In the genomic region with DNA sequence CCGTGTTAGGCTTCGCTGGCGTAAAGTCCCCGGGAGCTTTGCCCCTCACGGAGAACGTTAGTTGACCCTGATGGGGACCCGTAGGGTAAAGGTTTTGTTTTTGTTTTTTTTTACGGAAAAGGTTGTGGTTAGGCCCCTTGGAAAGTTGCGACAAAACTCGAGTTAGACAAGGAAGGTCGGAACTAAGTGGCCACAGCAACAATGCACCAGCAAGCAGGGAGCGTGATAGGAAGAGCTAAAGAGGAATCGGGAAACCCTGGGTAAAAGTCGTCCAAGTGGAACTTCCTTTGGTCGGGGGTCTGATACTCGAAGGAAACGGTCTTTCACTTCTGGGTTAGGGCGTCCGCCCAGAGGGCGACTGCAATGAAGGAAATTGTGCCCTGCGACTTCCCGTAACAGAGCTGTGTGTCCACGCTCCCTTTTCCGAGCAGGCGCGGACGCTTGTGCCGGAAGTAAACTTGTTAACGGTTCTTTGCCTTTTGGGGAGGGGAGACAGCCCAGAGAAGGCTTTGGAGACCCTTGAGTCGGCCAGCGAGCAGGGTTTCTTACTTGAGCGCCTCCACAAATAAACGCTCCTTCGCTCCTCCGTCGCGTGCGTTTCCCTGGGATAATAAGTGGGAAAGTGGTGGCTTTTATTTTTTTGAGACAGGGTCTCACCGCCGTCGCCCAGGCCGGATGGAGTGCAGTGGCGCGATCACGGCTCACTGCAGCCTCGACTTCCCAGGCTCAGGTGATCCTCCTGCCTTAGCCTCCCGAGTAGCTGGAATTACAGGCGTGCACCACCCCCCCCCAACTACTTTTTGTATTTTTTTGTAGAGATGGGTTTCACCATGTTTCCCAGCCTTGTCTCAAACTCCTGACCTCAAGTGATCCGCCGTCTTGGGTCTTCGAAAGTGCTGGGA, we compare ENCODE assay signal across 1 cellular context.
TF ChIP-seq lines count a peak whose summit lies in the region.

No MANE protein-coding gene starts in this region.

TF ChIP-seq in K562, 482 proteins besides CTCF, POLR2A, EP300 and RAD21 (continued from another document and continues in another):
- TF ChIP-seq DPF2 (IDR thresholded peaks at IDR 0.05), result peak; percentile 63; the same call in 1 of the 2 replicates
- peak; percentile 59 for TF ChIP-seq ZNF24 (IDR thresholded peaks at IDR 0.05)
- TF ChIP-seq POU5F1 (IDR thresholded peaks at IDR 0.05; ENCODE audit: borderline replicate concordance, low read depth, low read length, partially characterized antibody), result peak; percentile 79
- TF ChIP-seq ZNF589 (CRISPR knock-in tag; IDR thresholded peaks at IDR 0.05; ENCODE audit: low read depth), result 0 out of 2 replicates have a peak, but pooled peaks have one; percentile 68
- no peak; the same call in 1 of the 2 replicates for TF ChIP-seq CREB1 (IDR thresholded peaks at IDR 0.05)
- TF ChIP-seq CREB1 (CRISPR knock-in tag; IDR thresholded peaks at IDR 0.05), result peak; percentile 46; the same call in 1 of the 2 replicates
- TF ChIP-seq TAF1 (IDR thresholded peaks at IDR 0.05; ENCODE audit: control insufficient read depth, extremely low read depth, insufficient read depth, low read length, severe bottlenecking), result peak; percentile 83
- TF ChIP-seq, protein P1, sequence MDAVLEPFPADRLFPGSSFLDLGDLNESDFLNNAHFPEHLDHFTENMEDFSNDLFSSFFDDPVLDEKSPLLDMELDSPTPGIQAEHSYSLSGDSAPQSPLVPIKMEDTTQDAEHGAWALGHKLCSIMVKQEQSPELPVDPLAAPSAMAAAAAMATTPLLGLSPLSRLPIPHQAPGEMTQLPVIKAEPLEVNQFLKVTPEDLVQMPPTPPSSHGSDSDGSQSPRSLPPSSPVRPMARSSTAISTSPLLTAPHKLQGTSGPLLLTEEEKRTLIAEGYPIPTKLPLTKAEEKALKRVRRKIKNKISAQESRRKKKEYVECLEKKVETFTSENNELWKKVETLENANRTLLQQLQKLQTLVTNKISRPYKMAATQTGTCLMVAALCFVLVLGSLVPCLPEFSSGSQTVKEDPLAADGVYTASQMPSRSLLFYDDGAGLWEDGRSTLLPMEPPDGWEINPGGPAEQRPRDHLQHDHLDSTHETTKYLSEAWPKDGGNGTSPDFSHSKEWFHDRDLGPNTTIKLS (IDR thresholded peaks at IDR 0.05; ENCODE audit: borderline replicate concordance, low read depth), result peak; percentile 69; the same call in 1 of the 2 replicates
- TF ChIP-seq CHD1 (IDR thresholded peaks at IDR 0.05; ENCODE audit: low read length), result no peak
- TF ChIP-seq, protein P2, sequence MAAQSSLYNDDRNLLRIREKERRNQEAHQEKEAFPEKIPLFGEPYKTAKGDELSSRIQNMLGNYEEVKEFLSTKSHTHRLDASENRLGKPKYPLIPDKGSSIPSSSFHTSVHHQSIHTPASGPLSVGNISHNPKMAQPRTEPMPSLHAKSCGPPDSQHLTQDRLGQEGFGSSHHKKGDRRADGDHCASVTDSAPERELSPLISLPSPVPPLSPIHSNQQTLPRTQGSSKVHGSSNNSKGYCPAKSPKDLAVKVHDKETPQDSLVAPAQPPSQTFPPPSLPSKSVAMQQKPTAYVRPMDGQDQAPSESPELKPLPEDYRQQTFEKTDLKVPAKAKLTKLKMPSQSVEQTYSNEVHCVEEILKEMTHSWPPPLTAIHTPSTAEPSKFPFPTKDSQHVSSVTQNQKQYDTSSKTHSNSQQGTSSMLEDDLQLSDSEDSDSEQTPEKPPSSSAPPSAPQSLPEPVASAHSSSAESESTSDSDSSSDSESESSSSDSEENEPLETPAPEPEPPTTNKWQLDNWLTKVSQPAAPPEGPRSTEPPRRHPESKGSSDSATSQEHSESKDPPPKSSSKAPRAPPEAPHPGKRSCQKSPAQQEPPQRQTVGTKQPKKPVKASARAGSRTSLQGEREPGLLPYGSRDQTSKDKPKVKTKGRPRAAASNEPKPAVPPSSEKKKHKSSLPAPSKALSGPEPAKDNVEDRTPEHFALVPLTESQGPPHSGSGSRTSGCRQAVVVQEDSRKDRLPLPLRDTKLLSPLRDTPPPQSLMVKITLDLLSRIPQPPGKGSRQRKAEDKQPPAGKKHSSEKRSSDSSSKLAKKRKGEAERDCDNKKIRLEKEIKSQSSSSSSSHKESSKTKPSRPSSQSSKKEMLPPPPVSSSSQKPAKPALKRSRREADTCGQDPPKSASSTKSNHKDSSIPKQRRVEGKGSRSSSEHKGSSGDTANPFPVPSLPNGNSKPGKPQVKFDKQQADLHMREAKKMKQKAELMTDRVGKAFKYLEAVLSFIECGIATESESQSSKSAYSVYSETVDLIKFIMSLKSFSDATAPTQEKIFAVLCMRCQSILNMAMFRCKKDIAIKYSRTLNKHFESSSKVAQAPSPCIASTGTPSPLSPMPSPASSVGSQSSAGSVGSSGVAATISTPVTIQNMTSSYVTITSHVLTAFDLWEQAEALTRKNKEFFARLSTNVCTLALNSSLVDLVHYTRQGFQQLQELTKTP (IDR thresholded peaks at IDR 0.05; ENCODE audit: low read depth in 1 of 2, partially characterized antibody in 2 of 2), result peak; percentile 50 to 83
- TF ChIP-seq, protein P3, sequence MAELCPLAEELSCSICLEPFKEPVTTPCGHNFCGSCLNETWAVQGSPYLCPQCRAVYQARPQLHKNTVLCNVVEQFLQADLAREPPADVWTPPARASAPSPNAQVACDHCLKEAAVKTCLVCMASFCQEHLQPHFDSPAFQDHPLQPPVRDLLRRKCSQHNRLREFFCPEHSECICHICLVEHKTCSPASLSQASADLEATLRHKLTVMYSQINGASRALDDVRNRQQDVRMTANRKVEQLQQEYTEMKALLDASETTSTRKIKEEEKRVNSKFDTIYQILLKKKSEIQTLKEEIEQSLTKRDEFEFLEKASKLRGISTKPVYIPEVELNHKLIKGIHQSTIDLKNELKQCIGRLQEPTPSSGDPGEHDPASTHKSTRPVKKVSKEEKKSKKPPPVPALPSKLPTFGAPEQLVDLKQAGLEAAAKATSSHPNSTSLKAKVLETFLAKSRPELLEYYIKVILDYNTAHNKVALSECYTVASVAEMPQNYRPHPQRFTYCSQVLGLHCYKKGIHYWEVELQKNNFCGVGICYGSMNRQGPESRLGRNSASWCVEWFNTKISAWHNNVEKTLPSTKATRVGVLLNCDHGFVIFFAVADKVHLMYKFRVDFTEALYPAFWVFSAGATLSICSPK (IDR thresholded peaks at IDR 0.05; ENCODE audit: borderline replicate concordance), result peak; percentile 96
- TF ChIP-seq FOXP1 (CRISPR knock-in tag; IDR thresholded peaks at IDR 0.05), result peak; percentile 73; the same call in 1 of the 2 replicates
- no peak for TF ChIP-seq GABPB2 (CRISPR knock-in tag; conservative IDR thresholded peaks at IDR 0.05)
- TF ChIP-seq EP400 (IDR thresholded peaks at IDR 0.05), result peak; percentile 92
- TF ChIP-seq XRCC4 (IDR thresholded peaks at IDR 0.05; ENCODE audit: extremely low read depth, insufficient read depth, insufficient read length), result no peak
- TF ChIP-seq FOXA3 (CRISPR knock-in tag; conservative IDR thresholded peaks at IDR 0.05 in 1 of 2, IDR thresholded peaks at IDR 0.05 in 1 of 2), result no peak
- peak; percentile 77; the same call in 1 of the 2 replicates for TF ChIP-seq LARP7 (IDR thresholded peaks at IDR 0.05)
- no peak for TF ChIP-seq ZNF699 (CRISPR knock-in tag; IDR thresholded peaks at IDR 0.05; ENCODE audit: insufficient replicate concordance)
- TF ChIP-seq SAP30 (IDR thresholded peaks at IDR 0.05; ENCODE audit: borderline replicate concordance, insufficient read depth, low read depth, low read length, poor library complexity, severe bottlenecking), result peak; percentile 32
- TF ChIP-seq NCOA2 (IDR thresholded peaks at IDR 0.05; ENCODE audit: partially characterized antibody in 2 of 2), result peak in 1 of 2 experiments; percentile 28
- TF ChIP-seq CBX1 (IDR thresholded peaks at IDR 0.05; ENCODE audit: low read depth), result peak; percentile 20; the same call in 1 of the 2 replicates
- TF ChIP-seq, protein P4, sequence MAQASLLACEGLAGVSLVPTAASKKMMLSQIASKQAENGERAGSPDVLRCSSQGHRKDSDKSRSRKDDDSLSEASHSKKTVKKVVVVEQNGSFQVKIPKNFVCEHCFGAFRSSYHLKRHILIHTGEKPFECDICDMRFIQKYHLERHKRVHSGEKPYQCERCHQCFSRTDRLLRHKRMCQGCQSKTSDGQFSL (CRISPR knock-in tag; IDR thresholded peaks at IDR 0.05), result peak; percentile 87; the same call in 1 of the 2 replicates
- TF ChIP-seq, protein P4 (tag; IDR thresholded peaks at IDR 0.05), result peak in 1 of 2 experiments; percentile 50; a peak in 2 of 4 replicates
- peak; percentile 20; the same call in 1 of the 2 replicates for TF ChIP-seq HDAC2 (IDR thresholded peaks at IDR 0.05)
- peak in 1 of 3 experiments; percentile 66 for TF ChIP-seq YY1 (IDR thresholded peaks at IDR 0.05; ENCODE audit: borderline replicate concordance in 1 of 3, control insufficient read depth in 1 of 3, extremely low read depth in 1 of 3, insufficient read depth in 3 of 3, insufficient read length in 1 of 3, insufficient replicate concordance in 2 of 3, low read depth in 1 of 3, low read length in 2 of 3)
- peak; percentile 86 for TF ChIP-seq POLR2B (IDR thresholded peaks at IDR 0.05; ENCODE audit: low read depth, partially characterized antibody)
- TF ChIP-seq KLF13 (tag; IDR thresholded peaks at IDR 0.05; ENCODE audit: borderline replicate concordance, low read depth), result no peak
- TF ChIP-seq, protein P5, sequence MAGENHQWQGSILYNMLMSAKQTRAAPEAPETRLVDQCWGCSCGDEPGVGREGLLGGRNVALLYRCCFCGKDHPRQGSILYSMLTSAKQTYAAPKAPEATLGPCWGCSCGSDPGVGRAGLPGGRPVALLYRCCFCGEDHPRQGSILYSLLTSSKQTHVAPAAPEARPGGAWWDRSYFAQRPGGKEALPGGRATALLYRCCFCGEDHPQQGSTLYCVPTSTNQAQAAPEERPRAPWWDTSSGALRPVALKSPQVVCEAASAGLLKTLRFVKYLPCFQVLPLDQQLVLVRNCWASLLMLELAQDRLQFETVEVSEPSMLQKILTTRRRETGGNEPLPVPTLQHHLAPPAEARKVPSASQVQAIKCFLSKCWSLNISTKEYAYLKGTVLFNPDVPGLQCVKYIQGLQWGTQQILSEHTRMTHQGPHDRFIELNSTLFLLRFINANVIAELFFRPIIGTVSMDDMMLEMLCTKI (IDR thresholded peaks at IDR 0.05; ENCODE audit: partially characterized antibody), result no peak
- TF ChIP-seq, protein P6, sequence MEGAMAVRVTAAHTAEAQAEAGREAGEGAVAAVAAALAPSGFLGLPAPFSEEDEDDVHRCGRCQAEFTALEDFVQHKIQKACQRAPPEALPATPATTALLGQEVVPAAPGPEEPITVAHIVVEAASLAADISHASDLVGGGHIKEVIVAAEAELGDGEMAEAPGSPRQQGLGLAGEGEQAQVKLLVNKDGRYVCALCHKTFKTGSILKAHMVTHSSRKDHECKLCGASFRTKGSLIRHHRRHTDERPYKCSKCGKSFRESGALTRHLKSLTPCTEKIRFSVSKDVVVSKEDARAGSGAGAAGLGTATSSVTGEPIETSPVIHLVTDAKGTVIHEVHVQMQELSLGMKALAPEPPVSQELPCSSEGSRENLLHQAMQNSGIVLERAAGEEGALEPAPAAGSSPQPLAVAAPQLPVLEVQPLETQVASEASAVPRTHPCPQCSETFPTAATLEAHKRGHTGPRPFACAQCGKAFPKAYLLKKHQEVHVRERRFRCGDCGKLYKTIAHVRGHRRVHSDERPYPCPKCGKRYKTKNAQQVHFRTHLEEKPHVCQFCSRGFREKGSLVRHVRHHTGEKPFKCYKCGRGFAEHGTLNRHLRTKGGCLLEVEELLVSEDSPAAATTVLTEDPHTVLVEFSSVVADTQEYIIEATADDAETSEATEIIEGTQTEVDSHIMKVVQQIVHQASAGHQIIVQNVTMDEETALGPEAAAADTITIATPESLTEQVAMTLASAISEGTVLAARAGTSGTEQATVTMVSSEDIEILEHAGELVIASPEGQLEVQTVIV (CRISPR knock-in tag; IDR thresholded peaks at IDR 0.05; ENCODE audit: borderline replicate concordance), result peak; percentile 91
- 0 out of 2 replicates have a peak, but pooled peaks have one; percentile 40 for TF ChIP-seq SIN3B (IDR thresholded peaks at IDR 0.05; ENCODE audit: low read depth)
- peak; percentile 60 for TF ChIP-seq RBBP5 (IDR thresholded peaks at IDR 0.05; ENCODE audit: borderline replicate concordance, insufficient read depth, low read length, poor library complexity, severe bottlenecking)
- TF ChIP-seq NRF1 (conservative IDR thresholded peaks at IDR 0.05 in 1 of 2, IDR thresholded peaks at IDR 0.05 in 1 of 2), result no peak
- TF ChIP-seq, protein P7, sequence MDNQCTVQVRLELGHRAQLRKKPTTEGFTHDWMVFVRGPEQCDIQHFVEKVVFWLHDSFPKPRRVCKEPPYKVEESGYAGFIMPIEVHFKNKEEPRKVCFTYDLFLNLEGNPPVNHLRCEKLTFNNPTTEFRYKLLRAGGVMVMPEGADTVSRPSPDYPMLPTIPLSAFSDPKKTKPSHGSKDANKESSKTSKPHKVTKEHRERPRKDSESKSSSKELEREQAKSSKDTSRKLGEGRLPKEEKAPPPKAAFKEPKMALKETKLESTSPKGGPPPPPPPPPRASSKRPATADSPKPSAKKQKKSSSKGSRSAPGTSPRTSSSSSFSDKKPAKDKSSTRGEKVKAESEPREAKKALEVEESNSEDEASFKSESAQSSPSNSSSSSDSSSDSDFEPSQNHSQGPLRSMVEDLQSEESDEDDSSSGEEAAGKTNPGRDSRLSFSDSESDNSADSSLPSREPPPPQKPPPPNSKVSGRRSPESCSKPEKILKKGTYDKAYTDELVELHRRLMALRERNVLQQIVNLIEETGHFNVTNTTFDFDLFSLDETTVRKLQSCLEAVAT (IDR thresholded peaks at IDR 0.05), result peak; percentile 77; a peak in 3 of 4 replicates
- peak; percentile 94 for TF ChIP-seq POLR2H (tag; IDR thresholded peaks at IDR 0.05; ENCODE audit: low read depth)
- TF ChIP-seq MXI1 (IDR thresholded peaks at IDR 0.05; ENCODE audit: low read depth, low read length), result 0 out of 2 replicates have a peak, but pooled peaks have one; percentile 52
- TF ChIP-seq NFATC3 (IDR thresholded peaks at IDR 0.05), result peak; percentile 66; the same call in 1 of the 2 replicates
- 0 out of 2 replicates have a peak, but pooled peaks have one; percentile 16 for TF ChIP-seq NCOR1 (IDR thresholded peaks at IDR 0.05)
- TF ChIP-seq MED1 (CRISPR knock-in tag; IDR thresholded peaks at IDR 0.05; ENCODE audit: borderline replicate concordance), result no peak
- no peak for TF ChIP-seq SMAD3 (CRISPR knock-in tag; conservative IDR thresholded peaks at IDR 0.05)
- TF ChIP-seq NFRKB (IDR thresholded peaks at IDR 0.05; ENCODE audit: low read depth), result peak; percentile 90; the same call in 1 of the 2 replicates
- TF ChIP-seq SLC30A9 (CRISPR knock-in tag; IDR thresholded peaks at IDR 0.05), result no peak
- TF ChIP-seq ZNF239 (CRISPR knock-in tag; IDR thresholded peaks at IDR 0.05), result peak; percentile 8; the same call in 1 of the 2 replicates
- TF ChIP-seq, protein P8, sequence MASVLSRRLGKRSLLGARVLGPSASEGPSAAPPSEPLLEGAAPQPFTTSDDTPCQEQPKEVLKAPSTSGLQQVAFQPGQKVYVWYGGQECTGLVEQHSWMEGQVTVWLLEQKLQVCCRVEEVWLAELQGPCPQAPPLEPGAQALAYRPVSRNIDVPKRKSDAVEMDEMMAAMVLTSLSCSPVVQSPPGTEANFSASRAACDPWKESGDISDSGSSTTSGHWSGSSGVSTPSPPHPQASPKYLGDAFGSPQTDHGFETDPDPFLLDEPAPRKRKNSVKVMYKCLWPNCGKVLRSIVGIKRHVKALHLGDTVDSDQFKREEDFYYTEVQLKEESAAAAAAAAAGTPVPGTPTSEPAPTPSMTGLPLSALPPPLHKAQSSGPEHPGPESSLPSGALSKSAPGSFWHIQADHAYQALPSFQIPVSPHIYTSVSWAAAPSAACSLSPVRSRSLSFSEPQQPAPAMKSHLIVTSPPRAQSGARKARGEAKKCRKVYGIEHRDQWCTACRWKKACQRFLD (CRISPR knock-in tag; IDR thresholded peaks at IDR 0.05), result peak; percentile 60; the same call in 1 of the 2 replicates
- TF ChIP-seq SP1 (CRISPR knock-in tag; IDR thresholded peaks at IDR 0.05), result peak; percentile 51
